Comparison of ENCODE assay signal across 1 cellular context in genomic region chr19:46133101-46133627, GRCh38.
TF ChIP-seq lines count a peak whose summit lies in the region.

No MANE protein-coding gene starts in this region.

TF ChIP-seq in HepG2, 621 proteins besides CTCF, POLR2A, EP300 and RAD21 (continued from another document):
- TF ChIP-seq, protein P1, sequence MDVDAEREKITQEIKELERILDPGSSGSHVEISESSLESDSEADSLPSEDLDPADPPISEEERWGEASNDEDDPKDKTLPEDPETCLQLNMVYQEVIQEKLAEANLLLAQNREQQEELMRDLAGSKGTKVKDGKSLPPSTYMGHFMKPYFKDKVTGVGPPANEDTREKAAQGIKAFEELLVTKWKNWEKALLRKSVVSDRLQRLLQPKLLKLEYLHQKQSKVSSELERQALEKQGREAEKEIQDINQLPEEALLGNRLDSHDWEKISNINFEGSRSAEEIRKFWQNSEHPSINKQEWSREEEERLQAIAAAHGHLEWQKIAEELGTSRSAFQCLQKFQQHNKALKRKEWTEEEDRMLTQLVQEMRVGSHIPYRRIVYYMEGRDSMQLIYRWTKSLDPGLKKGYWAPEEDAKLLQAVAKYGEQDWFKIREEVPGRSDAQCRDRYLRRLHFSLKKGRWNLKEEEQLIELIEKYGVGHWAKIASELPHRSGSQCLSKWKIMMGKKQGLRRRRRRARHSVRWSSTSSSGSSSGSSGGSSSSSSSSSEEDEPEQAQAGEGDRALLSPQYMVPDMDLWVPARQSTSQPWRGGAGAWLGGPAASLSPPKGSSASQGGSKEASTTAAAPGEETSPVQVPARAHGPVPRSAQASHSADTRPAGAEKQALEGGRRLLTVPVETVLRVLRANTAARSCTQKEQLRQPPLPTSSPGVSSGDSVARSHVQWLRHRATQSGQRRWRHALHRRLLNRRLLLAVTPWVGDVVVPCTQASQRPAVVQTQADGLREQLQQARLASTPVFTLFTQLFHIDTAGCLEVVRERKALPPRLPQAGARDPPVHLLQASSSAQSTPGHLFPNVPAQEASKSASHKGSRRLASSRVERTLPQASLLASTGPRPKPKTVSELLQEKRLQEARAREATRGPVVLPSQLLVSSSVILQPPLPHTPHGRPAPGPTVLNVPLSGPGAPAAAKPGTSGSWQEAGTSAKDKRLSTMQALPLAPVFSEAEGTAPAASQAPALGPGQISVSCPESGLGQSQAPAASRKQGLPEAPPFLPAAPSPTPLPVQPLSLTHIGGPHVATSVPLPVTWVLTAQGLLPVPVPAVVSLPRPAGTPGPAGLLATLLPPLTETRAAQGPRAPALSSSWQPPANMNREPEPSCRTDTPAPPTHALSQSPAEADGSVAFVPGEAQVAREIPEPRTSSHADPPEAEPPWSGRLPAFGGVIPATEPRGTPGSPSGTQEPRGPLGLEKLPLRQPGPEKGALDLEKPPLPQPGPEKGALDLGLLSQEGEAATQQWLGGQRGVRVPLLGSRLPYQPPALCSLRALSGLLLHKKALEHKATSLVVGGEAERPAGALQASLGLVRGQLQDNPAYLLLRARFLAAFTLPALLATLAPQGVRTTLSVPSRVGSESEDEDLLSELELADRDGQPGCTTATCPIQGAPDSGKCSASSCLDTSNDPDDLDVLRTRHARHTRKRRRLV (CRISPR knock-in tag; IDR thresholded peaks at IDR 0.05), result no peak
- TF ChIP-seq TP53 (CRISPR knock-in tag; conservative IDR thresholded peaks at IDR 0.05) (peak; percentile 97), ZNF878 (CRISPR knock-in tag; IDR thresholded peaks at IDR 0.05) (no peak), BORCS8-MEF2B (CRISPR knock-in tag; IDR thresholded peaks at IDR 0.05) (no peak), RBM39 (IDR thresholded peaks at IDR 0.05; ENCODE audit: low read depth, low read length, poor library complexity, severe bottlenecking) (no peak), SRF (IDR thresholded peaks at IDR 0.05; ENCODE audit: low read depth, low read length) (peak; percentile 88), ZNF484 (CRISPR knock-in tag; IDR thresholded peaks at IDR 0.05; ENCODE audit: borderline replicate concordance, low read depth) (no peak)
